ENCODE assay signal across 8 cellular contexts in genomic region chr20:57397693-57398108, GRCh38. TPM values are rescaled to one million over a fixed set of nuclear protein-coding genes. Genes with fewer than 3 reads are reported as not detected.
DNase-seq lines count a peak whose midpoint lies in the region; ATAC-seq lines count a peak whose summit lies in the region.

No MANE protein-coding gene starts in this region.

- peaks cover 100% of the 10 kb centered on the region for H3K4me1 ChIP-seq in muscle layer of colon (ENCODE audit: insufficient read depth, low read length)

- H3K27ac Mint-ChIP-seq in activated T-helper 2 cell treated with anti-CD3 and anti-CD28 coated beads, Interferon-gamma antibody, Interleukin-2, Interleukin-4, amounts not matched to agents 10 μg/mL and 5 μg/mL and 100 μg/mL, durations not matched to agents 14 hours and 24 hours and 36 hours = peak overlapping the region; percentile 91

- intact Hi-C loops in activated T-helper 2 cell treated with anti-CD3 and anti-CD28 coated beads, Interferon-gamma antibody, Interleukin-2, Interleukin-4, amounts not matched to agents 10 μg/mL and 5 μg/mL and 100 μg/mL, durations not matched to agents 14 hours and 24 hours and 36 hours (cut with micrococcal nuclease) = loop anchor here (2.0 to 10.0 kb wide), 6 partner anchors 35 to 1767 kb away; partner anchors contain the start of genes PMEPA1, STX16, VAPB and ZNF831

- peak overlapping the region; percentile 75 for H3K9ac ChIP-seq in muscle layer of colon (ENCODE audit: low read length)

- no peaks in the 10 kb centered on the region for H3K27me3 ChIP-seq in muscle layer of colon (ENCODE audit: control insufficient read depth in 1 of 2, insufficient read depth in 2 of 2, low read length in 2 of 2)

- no peaks in the 10 kb centered on the region for H3K9me3 Mint-ChIP-seq in activated T-helper 2 cell treated with anti-CD3 and anti-CD28 coated beads, Interferon-gamma antibody, Interleukin-2, Interleukin-4, amounts not matched to agents 10 μg/mL and 5 μg/mL and 100 μg/mL, durations not matched to agents 14 hours and 24 hours and 36 hours

- H3K36me3 Mint-ChIP-seq in activated T-helper 2 cell treated with anti-CD3 and anti-CD28 coated beads, Interferon-gamma antibody, Interleukin-2, Interleukin-4, amounts not matched to agents 10 μg/mL and 5 μg/mL and 100 μg/mL, durations not matched to agents 14 hours and 24 hours and 36 hours (ENCODE audit: low read depth) = peaks cover 90% of the 10 kb centered on the region

- peaks cover 61% of the 10 kb centered on the region for H3K4me1 Mint-ChIP-seq in activated T-helper 2 cell treated with anti-CD3 and anti-CD28 coated beads, Interferon-gamma antibody, Interleukin-2, Interleukin-4, amounts not matched to agents 10 μg/mL and 5 μg/mL and 100 μg/mL, durations not matched to agents 14 hours and 24 hours and 36 hours (ENCODE audit: low read depth)

- DNase-seq in activated T-helper 2 cell treated with anti-CD3 and anti-CD28 coated beads, Interferon-gamma antibody, Interleukin-2, Interleukin-4, amounts not matched to agents 10 μg/mL and 5 μg/mL and 100 μg/mL, durations not matched to agents 14 hours and 24 hours and 36 hours (ENCODE audit: low spot score) = no peak
- DNase-seq in dermis blood vessel endothelial cell (no peak), H4 (ENCODE audit: low spot score) (no peak), left lobe of liver (ENCODE audit: low spot score) (no peak)

- H3K4me3 Mint-ChIP-seq in activated T-helper 2 cell treated with anti-CD3 and anti-CD28 coated beads, Interferon-gamma antibody, Interleukin-2, Interleukin-4, amounts not matched to agents 10 μg/mL and 5 μg/mL and 100 μg/mL, durations not matched to agents 14 hours and 24 hours and 36 hours (ENCODE audit: low read depth) = peak overlapping the region; percentile 72

- H3K4me3 ChIP-seq in muscle layer of colon (ENCODE audit: low read depth in 1 of 2, low read length in 2 of 2) = peak overlapping the region in 1 of 2 donors; percentile 48

- H3K9me3 ChIP-seq in muscle layer of colon (ENCODE audit: low read length) = no peaks in the 10 kb centered on the region

- peaks cover 68% of the 10 kb centered on the region for H3K36me3 ChIP-seq in muscle layer of colon (ENCODE audit: insufficient read depth, low read length)

- no peaks in the 10 kb centered on the region for H3K27me3 Mint-ChIP-seq in activated T-helper 2 cell treated with anti-CD3 and anti-CD28 coated beads, Interferon-gamma antibody, Interleukin-2, Interleukin-4, amounts not matched to agents 10 μg/mL and 5 μg/mL and 100 μg/mL, durations not matched to agents 14 hours and 24 hours and 36 hours (ENCODE audit: low read depth)

- peak; percentile 2 for ATAC-seq in GM18907 (IDR thresholded peaks at IDR 0.05; ENCODE audit: unreplicated experiment)
- peak; percentile 11 for ATAC-seq in HG03571 (IDR thresholded peaks at IDR 0.05; ENCODE audit: unreplicated experiment)
- ATAC-seq in GM21619 (IDR thresholded peaks at IDR 0.05; ENCODE audit: unreplicated experiment) = no peak
- no peak for ATAC-seq in left lobe of liver

- H3K27ac ChIP-seq in muscle layer of colon (ENCODE audit: low read depth, low read length) = peak overlapping the region; percentile 94

RNA-seq across cellular contexts. Expression of gene RBM38, which starts 6.5 kb away (rescaled TPM):
- total RNA-seq in activated T-helper 2 cell treated with anti-CD3 and anti-CD28 coated beads, Interferon-gamma antibody, Interleukin-2, Interleukin-4, amounts not matched to agents 10 μg/mL and 5 μg/mL and 100 μg/mL, durations not matched to agents 14 hours and 24 hours and 36 hours = 88.9 and 89.5 TPM in 2 replicates
- total RNA-seq in dermis blood vessel endothelial cell (13.8 and 21.6 TPM in 2 replicates), left lobe of liver (6.0 TPM)
- total RNA-seq in H4 (2014; rRNA removed; shearing (Covaris generic)) = 7.4 and 12.3 TPM in 2 replicates

RNA-seq across cellular contexts. Expression of gene RAE1, which starts 46.6 kb away (rescaled TPM):
- total RNA-seq in activated T-helper 2 cell treated with anti-CD3 and anti-CD28 coated beads, Interferon-gamma antibody, Interleukin-2, Interleukin-4, amounts not matched to agents 10 μg/mL and 5 μg/mL and 100 μg/mL, durations not matched to agents 14 hours and 24 hours and 36 hours = 46.8 and 48.1 TPM in 2 replicates
- total RNA-seq in dermis blood vessel endothelial cell = 41.4 and 56.3 TPM in 2 replicates
- total RNA-seq in H4 (2014; rRNA removed; shearing (Covaris generic)) = 51.1 and 57.1 TPM in 2 replicates
- 9.0 TPM for total RNA-seq in left lobe of liver

Comparison
In these comparisons a context has a peak if more than half of its experiments do, and no peak if none do; other contexts are left out.
1. ATAC-seq: peak in GM18907 (single experiment) and HG03571 (single experiment); none in GM21619 (single experiment) and left lobe of liver (single experiment).